ENCODE assay signal across 12 cellular contexts in the genomic region with DNA sequence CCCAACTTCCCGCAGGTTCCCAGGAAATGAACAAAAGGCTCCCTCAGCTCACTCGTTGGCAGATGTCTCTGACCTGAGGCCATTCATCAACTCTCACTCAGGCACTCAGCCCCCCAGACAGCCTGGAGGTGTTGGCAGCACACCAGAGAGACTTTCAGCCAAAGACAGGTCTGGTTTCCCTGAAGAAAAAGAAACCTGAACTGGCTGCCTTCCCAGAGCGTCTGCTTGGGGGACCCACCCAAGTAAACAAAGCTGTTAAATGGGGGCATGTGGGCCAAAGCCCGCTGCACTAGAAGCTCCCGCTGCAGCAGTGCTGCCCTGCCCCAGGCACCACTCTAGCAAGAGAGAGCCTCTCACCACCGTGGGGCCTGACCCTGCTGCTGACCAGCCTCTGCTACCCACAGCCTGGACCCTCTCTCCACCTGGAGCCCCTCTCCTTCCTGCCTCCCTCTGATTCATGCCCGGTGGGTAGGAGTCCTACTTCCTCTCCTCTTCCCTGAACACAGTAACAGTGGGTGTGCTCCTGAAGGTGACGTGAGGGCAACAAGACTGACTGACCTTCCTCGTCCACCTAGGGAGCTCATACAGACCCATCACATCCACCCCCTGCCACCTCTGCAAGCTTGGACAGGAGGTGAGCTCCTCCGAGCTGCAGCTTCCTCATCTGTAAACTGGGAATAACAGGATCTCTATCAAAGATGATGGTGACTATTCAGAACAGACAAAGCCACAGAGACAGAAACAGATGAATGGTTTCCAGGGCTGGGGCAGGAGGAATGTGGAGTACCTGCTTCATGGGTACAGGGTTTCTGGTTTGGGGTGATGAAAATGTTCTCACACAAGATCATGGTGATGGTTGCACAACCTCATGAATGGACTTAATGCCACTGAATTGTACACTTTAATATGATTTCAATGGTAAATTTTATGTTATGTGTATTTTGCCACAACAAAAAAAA. TPM values are rescaled to one million over a fixed set of nuclear protein-coding genes. Genes with fewer than 3 reads are reported as not detected.
A peak's percentile ranks its signal among the peaks of the same experiment; 100 is the strongest.
DNase-seq lines count a peak whose midpoint lies in the region; FAIRE-seq and TF ChIP-seq lines count a peak whose summit lies in the region.
"Had no signal": no experiment of that assay in that cellular context is flagged by ENCODE, and none has a peak within 500 bp of the region (broad histone marks: within the 10 kb centered on the region; RNA-seq: fewer than 3 reads in every experiment).

No MANE protein-coding gene starts in this region.

- no peak overlapping the region for H3K56ac ChIP-seq in H1 (replicated peaks; ENCODE audit: insufficient read length, low read depth, low read length)

- no peaks in the 10 kb centered on the region for H3K79me1 ChIP-seq in H1 (ENCODE audit: low read depth, low read length)

- DNase-seq in LoVo (ENCODE audit: low spot score) (peak; percentile 44), NCI-H446 (lab: John Stamatoyannopoulos, UW) (peak; percentile 83 to 96), H1 (ENCODE audit: low read depth in 1 of 2, low spot score in 2 of 2) (no peak), renal cortical epithelial cell (ENCODE audit: low read depth) (peak; percentile 75), GM19239 (ENCODE audit: insufficient read length, low spot score) (no peak), activated gamma-delta T cell treated with Interleukin-2 at 50 U/mL for 16 hours (no peak), urothelium cell line (ENCODE audit: low spot score) (no peak)
- DNase-seq: activated CD4-positive, alpha-beta T cell treated with anti-CD3 and anti-CD28 coated beads, Interleukin-2, amount 10 ng/mL, durations not matched to agents 7 days and 5 days; CD4-positive, CD25-positive, alpha-beta regulatory T cell; hippocampal formation had no signal

- TF ChIP-seq POLR2A in H1 (IDR thresholded peaks at IDR 0.05; ENCODE audit: control extremely low read depth in 1 of 2, low read depth in 2 of 2, low read length in 2 of 2), result no peak

- H3K9ac ChIP-seq in H1 (replicated peaks in 1 of 4; ENCODE audit: extremely low read depth in 1 of 4, low read depth in 3 of 4, low read length in 3 of 4), result no peak overlapping the region

- TF ChIP-seq RAD21 in H1 (IDR thresholded peaks at IDR 0.05 in 1 of 2, conservative IDR thresholded peaks at IDR 0.05 in 1 of 2; ENCODE audit: low read depth in 2 of 2, low read length in 2 of 2), result no peak

- H4K5ac ChIP-seq in H1 (ENCODE audit: insufficient read length, low read depth, low read length), result no peak overlapping the region

- H3K18ac ChIP-seq in H1 (ENCODE audit: extremely low read depth, low read length), result peak overlapping the region; percentile 34

- H3K27me3 ChIP-seq in H1 (replicated peaks in 1 of 4; ENCODE audit: control insufficient read depth in 3 of 4, extremely low read depth in 1 of 4, insufficient read depth in 3 of 4, low read length in 3 of 4), result no peaks in the 10 kb centered on the region

- CTCF ChIA-PET in H1 (lab: Charles Lee; ENCODE audit: partially characterized antibody), result interaction anchor here (0.8 to 21.2 kb wide), 4 partner anchors 11 to 37 kb away, joined by 3 to 650 read pairs (median 121); a partner anchor contains a TSS

- no peak overlapping the region for H2AFZ ChIP-seq in H1 (ENCODE audit: low read length)

- POLR2A ChIA-PET in H1 (lab: Charles Lee; ENCODE audit: partially characterized antibody), result interaction anchor here (5.3 to 11.3 kb wide), 2 partner anchors 7 to 17 kb away, joined by 33 to 190 read pairs; no protein-coding TSS in a partner anchor

- peak overlapping the region; percentile 13; the same call in 1 of the 2 replicates for H2BK20ac ChIP-seq in H1 (ENCODE audit: low read length)

- H3K4ac ChIP-seq in H1 (replicated peaks; ENCODE audit: insufficient read length, low read depth, low read length), result no peak overlapping the region

- H2BK120ac ChIP-seq in H1 (replicated peaks; ENCODE audit: low read depth, low read length), result no peak overlapping the region

- 0 out of 8 replicates have a peak, but pooled peaks cover 0 to 4% (median 0%) of the 10 kb centered on the region in 4 experiments for H3K36me3 ChIP-seq in H1 (ENCODE audit: control insufficient read depth in 2 of 4, insufficient read depth in 4 of 4, low read length in 3 of 4)

- H3K9me3 ChIP-seq in H1 (ENCODE audit: insufficient read depth in 2 of 2, low read depth in 1 of 2, low read length in 1 of 2), result no peaks in the 10 kb centered on the region

- no peak overlapping the region for H3K14ac ChIP-seq in H1 (ENCODE audit: insufficient read length)

- H3K23me2 ChIP-seq in H1 (ENCODE audit: low read depth, low read length), result peaks cover 10% of the 10 kb centered on the region; the same call in 1 of the 2 replicates

- H3K4me3 ChIP-seq in H1 (ENCODE audit: extremely low read depth in 1 of 4, insufficient read depth in 2 of 4, low read depth in 3 of 4, low read length in 4 of 4), result no peak overlapping the region

- H3K27ac ChIP-seq in H1 (ENCODE audit: low read depth, low read length), result no peak overlapping the region

- H4K20me1 ChIP-seq in H1 (replicated peaks in 1 of 2; ENCODE audit: control insufficient read depth in 1 of 2, insufficient read depth in 2 of 2, low read length in 2 of 2), result no peaks in the 10 kb centered on the region

- H2BK12ac ChIP-seq in H1 (ENCODE audit: low read depth, low read length), result peak overlapping the region; percentile 7; the same call in 1 of the 2 replicates

- H4K91ac ChIP-seq in H1 (replicated peaks; ENCODE audit: insufficient read length, low read length), result no peak overlapping the region

- TF ChIP-seq EP300 in H1 (IDR thresholded peaks at IDR 0.05; ENCODE audit: borderline replicate concordance in 1 of 2, low read depth in 2 of 2, low read length in 2 of 2), result no peak

- no peak overlapping the region; the same call in 1 of the 2 replicates for H4K8ac ChIP-seq in H1 (ENCODE audit: extremely low read depth, insufficient read depth, low read length)

- no peak overlapping the region for H2BK15ac ChIP-seq in H1 (ENCODE audit: low read length)

- peaks cover 0 to 4% (median under 1%) of the 10 kb centered on the region in 4 experiments; a peak in 1 of 7 replicates for H3K4me1 ChIP-seq in H1 (replicated peaks in 1 of 4; ENCODE audit: control insufficient read depth in 3 of 4, insufficient read depth in 4 of 4, low read length in 3 of 4)

- no peak overlapping the region for H3K4me2 ChIP-seq in H1 (ENCODE audit: insufficient read depth in 1 of 2, low read depth in 2 of 2, low read length in 2 of 2)

- no peak for FAIRE-seq in H1 (lab: Jason Lieb, UNC)
- FAIRE-seq in GM19239 (lab: Jason Lieb, UNC), result no peak
- FAIRE-seq in urothelium cell line (lab: Jason Lieb, UNC), result no peak
- FAIRE-seq: endothelial cell of umbilical vein had no signal

- no peaks in the 10 kb centered on the region for H3K79me2 ChIP-seq in H1 (ENCODE audit: control insufficient read depth in 1 of 2, insufficient read depth in 2 of 2, low read length in 2 of 2)

- H2AK5ac ChIP-seq in H1 (ENCODE audit: low read depth, low read length), result no peak overlapping the region; the same call in 1 of the 2 replicates

- WGBS in H1 (ENCODE audit: extremely low coverage in 1 of 2, insufficient coverage in 1 of 2, insufficient read length in 1 of 2, insufficient replicate concordance in 2 of 2, low coverage in 1 of 2, low lambda C conversion rate in 2 of 2, missing lambda C conversion rate in 1 of 2), 2 experiments, result 98% methylated on average over 10 of the region's 10 CpGs; no CpG with 5 or more reads in 1 of the 2 experiments

- H3K23ac ChIP-seq in H1 (ENCODE audit: insufficient read length), result no peak overlapping the region

- no peak for TF ChIP-seq CTCF in H1 (IDR thresholded peaks at IDR 0.05; ENCODE audit: control extremely low read depth in 1 of 3, insufficient read depth in 1 of 3, low read depth in 1 of 3, low read length in 3 of 3)

- peak overlapping the region; percentile 9; the same call in 1 of the 2 replicates for H2BK5ac ChIP-seq in H1 (ENCODE audit: low read depth, low read length)

TF ChIP-seq in H1, 55 proteins besides CTCF, POLR2A, EP300 and RAD21 (continues in another document):
- TF ChIP-seq KDM5A (IDR thresholded peaks at IDR 0.05; ENCODE audit: low read length), result no peak

RNA-seq across cellular contexts. Expression of a gene that starts 31.0 kb away (rescaled TPM):
- total RNA-seq in H1 (2021; fragmentation: NEBNext Ultra II Directional; extraction: Animal tissue kit (Norgen Biotek cat#: 25700)), result 3.7 and 3.9 TPM in 2 replicates
- polyA plus RNA-seq in H1 (2011; rRNA removed), result 2.5 and 4.0 TPM in 2 replicates
- polyA plus RNA-seq in H1 (2011; cell fraction: cytosol; rRNA removed), result 3.6 TPM
- polyA plus RNA-seq in H1 (2011; cell fraction: nucleus; rRNA removed), result 5.2 TPM
- polyA plus RNA-seq in H1 (2012, experiment 1 of 2), result 2.7 to 5.2 TPM (median 4.1 TPM) in 4 replicates
- 0.38 TPM for polyA plus RNA-seq in H1 (2012, experiment 2 of 2)
- polyA plus RNA-seq in H1 (2013, experiment 1 of 2), result 6.8 TPM
- polyA plus RNA-seq in H1 (2013, experiment 2 of 2), result 8.3 TPM
- polyA minus RNA-seq in H1 (2011; rRNA and poly(A)+ RNA removed), result 6.1 and 11.5 TPM in 2 replicates
- 2.1 TPM for polyA minus RNA-seq in H1 (2011; cell fraction: cytosol; rRNA and poly(A)+ RNA removed)
- polyA minus RNA-seq in H1 (2011; cell fraction: nucleus; rRNA and poly(A)+ RNA removed), result 3.4 TPM
- total RNA-seq in renal cortical epithelial cell, result 0.35 and 0.45 TPM in 2 replicates
- total RNA-seq: activated CD4-positive, alpha-beta T cell treated with anti-CD3 and anti-CD28 coated beads, Interleukin-2, amount 10 ng/mL, durations not matched to agents 7 days and 5 days; activated T-helper 17 cell treated with anti-CD3 and anti-CD28 coated beads, Interleukin-2, amount 50 U/mL, for 72 hours; CD4-positive, CD25-positive, alpha-beta regulatory T cell had no signal
- polyA plus RNA-seq: CD4-positive, CD25-positive, alpha-beta regulatory T cell had no signal

Comparison
In these comparisons a context has a peak if more than half of its experiments do, and no peak if none do; other contexts are left out.
1. DNase-seq: peak in LoVo (single experiment), NCI-H446 (2 of 2) and renal cortical epithelial cell (single experiment); none in H1 (0 of 2), GM19239 (single experiment), activated gamma-delta T cell treated with Interleukin-2 at 50 U/mL for 16 hours (single experiment) and urothelium cell line (single experiment).